21 cellular contexts compared by ENCODE assay signal in genomic region chr10:115977855-115978254, GRCh38.
"Had no signal": no experiment of that assay in that cellular context is flagged by ENCODE, and none has a peak within 500 bp of the region (broad histone marks: within the 10 kb centered on the region; RNA-seq: fewer than 3 reads in every experiment).

No MANE protein-coding gene starts in this region.

- H3K79me2 ChIP-seq: hepatocyte had no signal

- H3K27me3 ChIP-seq: colonic mucosa, esophagus muscularis mucosa, foreskin keratinocyte, gastroesophageal sphincter, heart left ventricle, left lung had no signal

- H3K36me3 ChIP-seq: colonic mucosa, esophagus muscularis mucosa, gastroesophageal sphincter, heart left ventricle, left lung, lower lobe of right lung had no signal

- ATAC-seq: foreskin keratinocyte, gastroesophageal sphincter, heart left ventricle, left colon, left lung, left ventricle myocardium superior, lower lobe of right lung had no signal

- H3K9me3 ChIP-seq: colonic mucosa, esophagus muscularis mucosa, left lung, lower lobe of right lung had no signal

- H2AFZ ChIP-seq: hepatocyte had no signal

- H3K4me3 ChIP-seq: colonic mucosa, esophagus muscularis mucosa, gastroesophageal sphincter, heart left ventricle, hepatocyte, left lung, lower lobe of right lung had no signal

- DNase-seq: colonic mucosa; cortex of kidney; effector memory CD4-positive, alpha-beta T cell; foreskin keratinocyte; heart left ventricle; hypothalamus; immature natural killer cell; islet precursor cell; kidney; kidney glomerular epithelial cell; left colon; left lung; left ventricle myocardium superior; lower lobe of right lung; mesendoderm; midbrain had no signal

- H3K4me2 ChIP-seq: hepatocyte had no signal

- H3K27ac ChIP-seq: colonic mucosa, esophagus muscularis mucosa, foreskin keratinocyte, gastroesophageal sphincter, heart left ventricle, hepatocyte, left lung, lower lobe of right lung had no signal

- FAIRE-seq: endothelial cell of umbilical vein, frontal cortex, kidney had no signal

- H3K4me1 ChIP-seq: colonic mucosa, foreskin keratinocyte, left lung, lower lobe of right lung had no signal
